2 cellular contexts compared by ENCODE assay signal in the genomic region with DNA sequence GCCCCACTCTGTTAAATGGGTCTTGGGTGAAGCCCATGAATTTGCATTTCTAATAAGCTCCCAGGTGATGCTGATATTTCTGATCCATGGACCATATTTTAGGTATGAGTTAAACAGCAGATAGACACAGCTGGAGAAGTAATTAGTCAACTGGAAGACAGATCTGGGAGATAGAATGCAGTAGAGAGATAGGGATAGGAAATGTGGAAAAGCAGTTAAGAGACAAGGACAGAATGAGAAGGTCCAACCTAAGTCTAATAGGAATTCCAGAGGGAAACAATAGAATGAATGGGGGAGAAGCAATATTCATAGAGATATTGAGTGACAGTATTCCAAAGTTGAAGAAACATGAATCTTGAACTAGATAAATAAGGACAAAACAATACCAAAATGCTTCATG.
TF ChIP-seq lines count a peak whose summit lies in the region.

No MANE protein-coding gene starts in this region.

TF ChIP-seq in HepG2, 621 proteins besides CTCF, POLR2A, EP300 and RAD21:
- no peak for TF ChIP-seq ZNF331 (CRISPR knock-in tag; IDR thresholded peaks at IDR 0.05)
- peak; percentile 58; the same call in 1 of the 2 replicates for TF ChIP-seq ZFP82 (CRISPR knock-in tag; IDR thresholded peaks at IDR 0.05; ENCODE audit: borderline replicate concordance)
TF ChIP-seq in HepG2: peak in this region for 1.

TF ChIP-seq in GM23338, 12 proteins besides CTCF, POLR2A, EP300 and RAD21:
- TF ChIP-seq EZH2 (IDR thresholded peaks at IDR 0.05; ENCODE audit: low read depth, unreplicated experiment): no peak
- no peak for TF ChIP-seq NANOG (IDR thresholded peaks at IDR 0.05; ENCODE audit: borderline replicate concordance)
- no peak for TF ChIP-seq EZH2phosphoT487 (IDR thresholded peaks at IDR 0.05; ENCODE audit: unreplicated experiment)
- no peak for TF ChIP-seq STAT1 (IDR thresholded peaks at IDR 0.05; ENCODE audit: unreplicated experiment)
- TF ChIP-seq, protein P1, sequence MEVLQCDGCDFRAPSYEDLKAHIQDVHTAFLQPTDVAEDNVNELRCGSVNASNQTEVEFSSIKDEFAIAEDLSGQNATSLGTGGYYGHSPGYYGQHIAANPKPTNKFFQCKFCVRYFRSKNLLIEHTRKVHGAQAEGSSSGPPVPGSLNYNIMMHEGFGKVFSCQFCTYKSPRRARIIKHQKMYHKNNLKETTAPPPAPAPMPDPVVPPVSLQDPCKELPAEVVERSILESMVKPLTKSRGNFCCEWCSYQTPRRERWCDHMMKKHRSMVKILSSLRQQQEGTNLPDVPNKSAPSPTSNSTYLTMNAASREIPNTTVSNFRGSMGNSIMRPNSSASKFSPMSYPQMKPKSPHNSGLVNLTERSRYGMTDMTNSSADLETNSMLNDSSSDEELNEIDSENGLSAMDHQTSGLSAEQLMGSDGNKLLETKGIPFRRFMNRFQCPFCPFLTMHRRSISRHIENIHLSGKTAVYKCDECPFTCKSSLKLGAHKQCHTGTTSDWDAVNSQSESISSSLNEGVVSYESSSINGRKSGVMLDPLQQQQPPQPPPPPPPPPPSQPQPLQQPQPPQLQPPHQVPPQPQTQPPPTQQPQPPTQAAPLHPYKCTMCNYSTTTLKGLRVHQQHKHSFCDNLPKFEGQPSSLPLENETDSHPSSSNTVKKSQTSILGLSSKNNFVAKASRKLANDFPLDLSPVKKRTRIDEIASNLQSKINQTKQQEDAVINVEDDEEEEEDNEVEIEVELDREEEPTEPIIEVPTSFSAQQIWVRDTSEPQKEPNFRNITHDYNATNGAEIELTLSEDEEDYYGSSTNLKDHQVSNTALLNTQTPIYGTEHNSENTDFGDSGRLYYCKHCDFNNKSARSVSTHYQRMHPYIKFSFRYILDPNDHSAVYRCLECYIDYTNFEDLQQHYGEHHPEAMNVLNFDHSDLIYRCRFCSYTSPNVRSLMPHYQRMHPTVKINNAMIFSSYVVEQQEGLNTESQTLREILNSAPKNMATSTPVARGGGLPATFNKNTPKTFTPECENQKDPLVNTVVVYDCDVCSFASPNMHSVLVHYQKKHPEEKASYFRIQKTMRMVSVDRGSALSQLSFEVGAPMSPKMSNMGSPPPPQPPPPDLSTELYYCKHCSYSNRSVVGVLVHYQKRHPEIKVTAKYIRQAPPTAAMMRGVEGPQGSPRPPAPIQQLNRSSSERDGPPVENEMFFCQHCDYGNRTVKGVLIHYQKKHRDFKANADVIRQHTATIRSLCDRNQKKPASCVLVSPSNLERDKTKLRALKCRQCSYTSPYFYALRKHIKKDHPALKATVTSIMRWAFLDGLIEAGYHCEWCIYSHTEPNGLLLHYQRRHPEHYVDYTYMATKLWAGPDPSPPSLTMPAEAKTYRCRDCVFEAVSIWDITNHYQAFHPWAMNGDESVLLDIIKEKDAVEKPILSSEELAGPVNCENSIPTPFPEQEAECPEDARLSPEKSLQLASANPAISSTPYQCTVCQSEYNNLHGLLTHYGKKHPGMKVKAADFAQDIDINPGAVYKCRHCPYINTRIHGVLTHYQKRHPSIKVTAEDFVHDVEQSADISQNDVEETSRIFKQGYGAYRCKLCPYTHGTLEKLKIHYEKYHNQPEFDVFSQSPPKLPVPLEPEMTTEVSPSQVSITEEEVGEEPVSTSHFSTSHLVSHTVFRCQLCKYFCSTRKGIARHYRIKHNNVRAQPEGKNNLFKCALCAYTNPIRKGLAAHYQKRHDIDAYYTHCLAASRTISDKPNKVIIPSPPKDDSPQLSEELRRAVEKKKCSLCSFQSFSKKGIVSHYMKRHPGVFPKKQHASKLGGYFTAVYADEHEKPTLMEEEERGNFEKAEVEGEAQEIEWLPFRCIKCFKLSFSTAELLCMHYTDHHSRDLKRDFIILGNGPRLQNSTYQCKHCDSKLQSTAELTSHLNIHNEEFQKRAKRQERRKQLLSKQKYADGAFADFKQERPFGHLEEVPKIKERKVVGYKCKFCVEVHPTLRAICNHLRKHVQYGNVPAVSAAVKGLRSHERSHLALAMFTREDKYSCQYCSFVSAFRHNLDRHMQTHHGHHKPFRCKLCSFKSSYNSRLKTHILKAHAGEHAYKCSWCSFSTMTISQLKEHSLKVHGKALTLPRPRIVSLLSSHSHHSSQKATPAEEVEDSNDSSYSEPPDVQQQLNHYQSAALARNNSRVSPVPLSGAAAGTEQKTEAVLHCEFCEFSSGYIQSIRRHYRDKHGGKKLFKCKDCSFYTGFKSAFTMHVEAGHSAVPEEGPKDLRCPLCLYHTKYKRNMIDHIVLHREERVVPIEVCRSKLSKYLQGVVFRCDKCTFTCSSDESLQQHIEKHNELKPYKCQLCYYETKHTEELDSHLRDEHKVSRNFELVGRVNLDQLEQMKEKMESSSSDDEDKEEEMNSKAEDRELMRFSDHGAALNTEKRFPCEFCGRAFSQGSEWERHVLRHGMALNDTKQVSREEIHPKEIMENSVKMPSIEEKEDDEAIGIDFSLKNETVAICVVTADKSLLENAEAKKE (CRISPR knock-in tag; IDR thresholded peaks at IDR 0.05): no peak
- no peak for TF ChIP-seq REST (IDR thresholded peaks at IDR 0.05; ENCODE audit: unreplicated experiment)
- no peak for TF ChIP-seq ETS1 (IDR thresholded peaks at IDR 0.05)
- no peak for TF ChIP-seq ZNF331 (CRISPR knock-in tag; IDR thresholded peaks at IDR 0.05; ENCODE audit: low read depth)
- no peak for TF ChIP-seq ZNF114 (CRISPR knock-in tag; IDR thresholded peaks at IDR 0.05)
- no peak for TF ChIP-seq POLR2AphosphoS5 (IDR thresholded peaks at IDR 0.05; ENCODE audit: low read depth)
- no peak for TF ChIP-seq CREB1 (CRISPR knock-in tag; IDR thresholded peaks at IDR 0.05; ENCODE audit: low read depth)
